ENCODE assay signal across 24 cellular contexts in the genomic region with DNA sequence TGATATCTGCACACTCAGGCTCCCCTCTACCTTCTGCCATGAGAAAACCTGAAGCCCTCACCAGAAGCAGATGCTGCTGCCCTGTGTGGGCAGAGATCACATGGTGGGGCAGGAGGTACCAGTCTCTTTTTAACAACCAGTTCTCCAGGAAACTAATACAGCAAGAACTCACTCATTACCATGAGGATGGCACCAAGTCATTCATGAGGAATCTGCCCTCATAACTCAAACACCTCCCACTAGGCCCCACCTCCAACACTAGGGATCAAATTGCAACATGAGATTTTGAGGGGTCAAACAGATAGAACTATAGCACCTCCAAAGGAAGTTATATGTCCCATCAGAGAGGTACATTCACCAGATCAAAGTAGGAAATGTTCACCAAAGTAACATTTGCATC.
DNase-seq lines count a peak whose midpoint lies in the region; ATAC-seq and TF ChIP-seq lines count a peak whose summit lies in the region.
"Had no signal": no experiment of that assay in that cellular context is flagged by ENCODE, and none has a peak within 500 bp of the region (broad histone marks: within the 10 kb centered on the region; RNA-seq: fewer than 3 reads in every experiment).

No MANE protein-coding gene starts in this region.

- no peak overlapping the region for H3K27ac ChIP-seq in foreskin keratinocyte
- H3K27ac ChIP-seq: body of pancreas, heart right ventricle, parathyroid adenoma, right atrium auricular region, testis had no signal

- ATAC-seq in foreskin keratinocyte (peak; percentile 68), GM18505 (IDR thresholded peaks at IDR 0.05; ENCODE audit: unreplicated experiment) (no peak)
- ATAC-seq: body of pancreas, esophagus mucosa, heart right ventricle, left cardiac atrium had no signal

- no peak for TF ChIP-seq POLR2A in GM18505 (IDR thresholded peaks at IDR 0.05; ENCODE audit: borderline replicate concordance, extremely low read depth, insufficient read depth, insufficient read length)

- TF ChIP-seq CTCF in foreskin keratinocyte (conservative IDR thresholded peaks at IDR 0.05): peak; percentile 12

- H3K4me1 ChIP-seq in foreskin keratinocyte: peaks cover 22% of the 10 kb centered on the region
- H3K4me1 ChIP-seq: heart right ventricle, parathyroid adenoma, right atrium auricular region, testis had no signal

- DNase-seq in EL: peak; percentile 43
- DNase-seq in NCI-H226: peak; percentile 69
- peak; percentile 41 to 79 for DNase-seq in foreskin keratinocyte
- DNase-seq in renal cortical epithelial cell (ENCODE audit: low read depth): peak; percentile 53
- DNase-seq in globus pallidus (ENCODE audit: low spot score): no peak
- no peak for DNase-seq in NCI-H345 treated with DMSO at 0.1 percent for 48 hours (lab: John Stamatoyannopoulos, UW; ENCODE audit: unreplicated experiment)
- DNase-seq: activated CD4-positive, alpha-beta memory T cell treated with anti-CD3 and anti-CD28 coated beads for 36 hours; activated CD4-positive, alpha-beta T cell treated with anti-CD3 and anti-CD28 coated beads for 1 hour; activated CD8-positive, alpha-beta memory T cell treated with anti-CD3 and anti-CD28 coated beads, Interleukin-2, amount 50 U/mL, for 4 hours; activated naive CD4-positive, alpha-beta T cell treated with Interleukin-2 at 50 U/mL for 16 hours; body of pancreas; endodermal cell; heart right ventricle; left cardiac atrium; NCI-H1092; NCI-H1930; NCI-H69; Right ventricle myocardium superior; stimulated activated naive CD4-positive, alpha-beta T cell treated with Interleukin-2 at 50 U/mL for 16 hours; testis had no signal

- H3K27me3 ChIP-seq in foreskin keratinocyte: no peaks in the 10 kb centered on the region
- H3K27me3 ChIP-seq: body of pancreas, heart right ventricle, right atrium auricular region, testis had no signal

Comparison
In these comparisons a context has a peak if more than half of its experiments do, and no peak if none do; other contexts are left out.
1. DNase-seq: peak in EL (single experiment), NCI-H226 (single experiment), foreskin keratinocyte (2 of 2) and renal cortical epithelial cell (single experiment); none in globus pallidus (single experiment) and NCI-H345 treated with DMSO at 0.1 percent for 48 hours (single experiment).